Comparison of ENCODE assay signal across 26 cellular contexts in genomic region chr10:69068549-69068948, GRCh38. TPM values are rescaled to one million over a fixed set of nuclear protein-coding genes. Genes with fewer than 3 reads are reported as not detected.
A peak's percentile ranks its signal among the peaks of the same experiment; 100 is the strongest.
DNase-seq lines count a peak whose midpoint lies in the region; ATAC-seq and TF ChIP-seq lines count a peak whose summit lies in the region.
"Had no signal": no experiment of that assay in that cellular context is flagged by ENCODE, and none has a peak within 500 bp of the region (broad histone marks: within the 10 kb centered on the region; RNA-seq: fewer than 3 reads in every experiment).

No MANE protein-coding gene starts in this region.

- in situ Hi-C loops in transverse colon (cut with MboI; ENCODE audit: low pct_ligation_motif_present in 1 of 4, low pct_unique_long_range_greater_than_20kb in 1 of 4, low sequenced_read_pairs in 3 of 4) = no loop called here

- H3K4me3 ChIP-seq in GM23338 = no peak overlapping the region
- H3K4me3 ChIP-seq in choroid plexus epithelial cell (ENCODE audit: low read depth, low read length) = no peak overlapping the region
- H3K4me3 ChIP-seq in neutrophil (ENCODE audit: low read depth in 1 of 2, low read length in 1 of 2) = peak overlapping the region in 1 of 2 experiments; percentile 20
- no peak overlapping the region for H3K4me3 ChIP-seq in transverse colon
- H3K4me3 ChIP-seq: dorsolateral prefrontal cortex, pancreas had no signal

- peaks cover 8% of the 10 kb centered on the region; the same call in 2 of the 3 replicates for H3K4me1 Mint-ChIP-seq in GM23338

- no peaks in the 10 kb centered on the region for H3K79me2 ChIP-seq in GM23338 (replicated peaks; ENCODE audit: insufficient read depth)

- no peak overlapping the region for H3K4me3 Mint-ChIP-seq in GM23338
- H3K4me3 Mint-ChIP-seq: activated naive CD8-positive, alpha-beta T cell treated with anti-CD3 and anti-CD28 coated beads, Interleukin-2, amount 50 U/mL, for 24 hours; central memory CD8-positive, alpha-beta T cell; HFFc6; naive thymus-derived CD8-positive, alpha-beta T cell; T-helper 1 cell treated with Interleukin-12 subunit alpha and Interleukin-12 subunit beta and Interleukin-4 antibody, amounts not matched to agents 30 μg/mL and 1 μg/mL, for 36 hours had no signal

- H4K20me1 ChIP-seq in GM23338 (replicated peaks; ENCODE audit: insufficient read depth) = no peaks in the 10 kb centered on the region

- DNase-seq in GM23338 (ENCODE audit: low spot score) (no peak), NOMO-1 treated with DMSO at 0.1 percent for 48 hours (lab: John Stamatoyannopoulos, UW; ENCODE audit: unreplicated experiment) (peak; percentile 87), choroid plexus epithelial cell (ENCODE audit: low read depth) (peak; percentile 71), NCI-H2107 (lab: John Stamatoyannopoulos, UW) (no peak), NCI-H1436 treated with DMSO at 0.1 percent for 48 hours (lab: John Stamatoyannopoulos, UW) (no peak), transverse colon (no peak), DMS153 (lab: John Stamatoyannopoulos, UW) (no peak)
- DNase-seq: activated CD4-positive, alpha-beta T cell treated with anti-CD3 and anti-CD28 coated beads for 48 hours; activated CD8-positive, alpha-beta memory T cell treated with anti-CD3 and anti-CD28 coated beads for 24 hours; activated gamma-delta T cell; activated naive CD8-positive, alpha-beta T cell treated with anti-CD3 and anti-CD28 coated beads, Interleukin-2, amount 50 U/mL, for 24 hours; Calu3; dorsolateral prefrontal cortex; HFFc6; islet precursor cell; midbrain; naive thymus-derived CD8-positive, alpha-beta T cell; NCI-H1105 treated with DMSO at 0.1 percent for 48 hours; NCI-H2029; NCI-H526; pancreas; stimulated activated CD4-positive, alpha-beta T cell treated with anti-CD3 and anti-CD28 coated beads, Interleukin-2, amount 100 ng/mL, for 24 hours; substantia nigra had no signal

- no peaks in the 10 kb centered on the region for H3K36me3 Mint-ChIP-seq in GM23338 (ENCODE audit: low read depth)
- H3K36me3 Mint-ChIP-seq: naive thymus-derived CD8-positive, alpha-beta T cell had no signal

- H3K36me3 ChIP-seq in GM23338 (ENCODE audit: insufficient read depth) (no peaks in the 10 kb centered on the region), neutrophil (no peaks in the 10 kb centered on the region), transverse colon (no peaks in the 10 kb centered on the region)
- H3K36me3 ChIP-seq: pancreas had no signal

- no peaks in the 10 kb centered on the region for H3K27me3 ChIP-seq in GM23338 (ENCODE audit: insufficient read depth)
- H3K27me3 ChIP-seq in neutrophil = no peaks in the 10 kb centered on the region
- no peaks in the 10 kb centered on the region for H3K27me3 ChIP-seq in transverse colon
- H3K27me3 ChIP-seq: pancreas had no signal

- peaks cover 6% of the 10 kb centered on the region for H3K27me3 Mint-ChIP-seq in GM23338 (ENCODE audit: insufficient read depth, low read depth, poor library complexity)
- H3K27me3 Mint-ChIP-seq: activated naive CD8-positive, alpha-beta T cell treated with anti-CD3 and anti-CD28 coated beads, Interleukin-2, amount 50 U/mL, for 24 hours; central memory CD8-positive, alpha-beta T cell; naive thymus-derived CD8-positive, alpha-beta T cell had no signal

- no peaks in the 10 kb centered on the region for H3K9me3 ChIP-seq in neutrophil
- no peaks in the 10 kb centered on the region for H3K9me3 ChIP-seq in transverse colon
- H3K9me3 ChIP-seq: pancreas had no signal

- no peak for TF ChIP-seq POLR2A in transverse colon (IDR thresholded peaks at IDR 0.05)

- no peaks in the 10 kb centered on the region for H3F3A ChIP-seq in GM23338 (replicated peaks; ENCODE audit: low read depth)

- H2AFZ ChIP-seq in GM23338 = peak overlapping the region; percentile 96

- WGBS in transverse colon (ENCODE audit: low coverage in 1 of 2), 2 donors = 75 to 92% methylated on average over 2 to 5 of the region's 5 CpGs

- H3K4me2 ChIP-seq in GM23338 = no peak overlapping the region

- no peak overlapping the region for H3K27ac Mint-ChIP-seq in GM23338
- H3K27ac Mint-ChIP-seq: activated naive CD8-positive, alpha-beta T cell treated with anti-CD3 and anti-CD28 coated beads, Interleukin-2, amount 50 U/mL, for 24 hours; HFFc6; naive thymus-derived CD8-positive, alpha-beta T cell; T-helper 1 cell treated with Interleukin-12 subunit alpha and Interleukin-12 subunit beta and Interleukin-4 antibody, amounts not matched to agents 30 μg/mL and 1 μg/mL, for 36 hours had no signal

- TF ChIP-seq CTCF in GM23338 (conservative IDR thresholded peaks at IDR 0.05; ENCODE audit: low read depth in 2 of 2) = no peak
- TF ChIP-seq CTCF in choroid plexus epithelial cell (conservative IDR thresholded peaks at IDR 0.05; ENCODE audit: low read depth, low read length) = no peak
- no peak for TF ChIP-seq CTCF in neutrophil (IDR thresholded peaks at IDR 0.05)
- no peak for TF ChIP-seq CTCF in transverse colon (IDR thresholded peaks at IDR 0.05)

- H3K9me3 Mint-ChIP-seq in GM23338 = no peaks in the 10 kb centered on the region
- H3K9me3 Mint-ChIP-seq: activated naive CD8-positive, alpha-beta T cell treated with anti-CD3 and anti-CD28 coated beads, Interleukin-2, amount 50 U/mL, for 24 hours; central memory CD8-positive, alpha-beta T cell; HFFc6; naive thymus-derived CD8-positive, alpha-beta T cell; T-helper 1 cell treated with Interleukin-12 subunit alpha and Interleukin-12 subunit beta and Interleukin-4 antibody, amounts not matched to agents 30 μg/mL and 1 μg/mL, for 36 hours had no signal

- TF ChIP-seq EP300 in transverse colon (IDR thresholded peaks at IDR 0.05; ENCODE audit: low read depth) = no peak

- H3K27ac ChIP-seq in GM23338 (ENCODE audit: low read depth) (no peak overlapping the region), neutrophil (peak overlapping the region; percentile 100), transverse colon (no peak overlapping the region)
- H3K27ac ChIP-seq: dorsolateral prefrontal cortex, pancreas had no signal

- H3K9me2 ChIP-seq in GM23338 (ENCODE audit: insufficient read depth) = no peaks in the 10 kb centered on the region

- no peaks in the 10 kb centered on the region for H3K4me1 ChIP-seq in GM23338 (ENCODE audit: insufficient read depth)
- peaks cover 75 to 82% of the 10 kb centered on the region in 2 experiments for H3K4me1 ChIP-seq in neutrophil (ENCODE audit: control insufficient read depth in 1 of 2, insufficient read depth in 1 of 2, low read depth in 1 of 2, low read length in 1 of 2)
- H3K4me1 ChIP-seq in transverse colon = peaks cover 0 to 3% (median 0%) of the 10 kb centered on the region in 4 donors
- H3K4me1 ChIP-seq: pancreas had no signal

- intact Hi-C loops in transverse colon (cut with DNase I; ENCODE audit: low total_unique reads) = no loop called here

- ATAC-seq in GM23338 = no peak
- ATAC-seq: activated naive CD8-positive, alpha-beta T cell treated with anti-CD3 and anti-CD28 coated beads, Interleukin-2, amount 50 U/mL, for 24 hours; naive thymus-derived CD8-positive, alpha-beta T cell; pancreas had no signal

RNA-seq across cellular contexts. Expression of gene SRGN, which starts 19.4 kb away (rescaled TPM):
- total RNA-seq in GM23338 (2014; rRNA removed; shearing (Covaris generic)) = not detected in 2 replicates
- 0.30 TPM in 1 of 2 replicates, not detected in the other for polyA plus RNA-seq in GM23338 (2016; fragmentation: Nextera tagmentation; extraction: Ambion mirVana)
- 10 to 100 TPM in 3 of 4 donors, 1 to 10 TPM in 1; 9.0 to 83.8 (median 20.3) TPM for total RNA-seq in transverse colon
- total RNA-seq: Calu3 had no signal

RNA-seq across cellular contexts. Expression of gene VPS26A, which starts 55.4 kb away (rescaled TPM):
- total RNA-seq in GM23338 (2014; rRNA removed; shearing (Covaris generic)) = 39.3 and 41.6 TPM in 2 replicates
- polyA plus RNA-seq in GM23338 (2016; fragmentation: Nextera tagmentation; extraction: Ambion mirVana) = 23.1 and 29.0 TPM in 2 replicates
- 10 to 100 TPM in 3 of 4 donors, 1 to 10 TPM in 1; 5.4 to 38.7 (median 23.2) TPM for total RNA-seq in transverse colon

Comparison
In these comparisons a context has a peak if more than half of its experiments do, and no peak if none do; other contexts are left out.
1. DNase-seq: peak in NOMO-1 treated with DMSO at 0.1 percent for 48 hours (single experiment) and choroid plexus epithelial cell (single experiment); none in GM23338 (single experiment), NCI-H2107 (single experiment), NCI-H1436 treated with DMSO at 0.1 percent for 48 hours (single experiment), transverse colon (single experiment) and DMS153 (single experiment).